In genomic region chr3:132416807-132417694, GRCh38 we compare ENCODE assay signal across 8 cellular contexts. TPM values are rescaled to one million over a fixed set of nuclear protein-coding genes. Genes with fewer than 3 reads are reported as not detected.
A peak's percentile ranks its signal among the peaks of the same experiment; 100 is the strongest.
DNase-seq lines count a peak whose midpoint lies in the region; ATAC-seq, FAIRE-seq and TF ChIP-seq lines count a peak whose summit lies in the region.

TSS of gene DNAJC13 (plus strand) at chr3:132417502. CDS start at chr3:132434551, 17,049 bp downstream.

- H3K36me3 Mint-ChIP-seq in activated CD4-positive, alpha-beta T cell treated with anti-CD3 and anti-CD28 coated beads for 36 hours (ENCODE audit: low read depth): peaks cover 6% of the 10 kb centered on the region

- H3K4me1 Mint-ChIP-seq in activated CD4-positive, alpha-beta T cell treated with anti-CD3 and anti-CD28 coated beads for 36 hours: peaks cover 37% of the 10 kb centered on the region

- peak within 1 kb of the TSS; percentile 87 for H3K4me3 Mint-ChIP-seq in activated CD4-positive, alpha-beta T cell treated with anti-CD3 and anti-CD28 coated beads for 36 hours

- no peaks in the 10 kb centered on the region for H3K27me3 ChIP-seq in BE2C

- POLR2A ChIA-PET in activated CD4-positive, alpha-beta T cell treated with anti-CD3 and anti-CD28 coated beads for 36 hours (lab: Charles Lee): interaction anchor here (0.6 kb wide), 2 partner anchors 39 to 262 kb away, joined by 3 read pairs; no protein-coding TSS in a partner anchor

- no peaks in the 10 kb centered on the region for H3K27me3 Mint-ChIP-seq in activated CD4-positive, alpha-beta T cell treated with anti-CD3 and anti-CD28 coated beads for 36 hours

- intact Hi-C loops in activated CD4-positive, alpha-beta T cell treated with anti-CD3 and anti-CD28 coated beads for 36 hours (cut with DNase I, micrococcal nuclease): loop anchor here (1.0 to 5.0 kb wide), 10 partner anchors 243 to 1670 kb away; partner anchors contain the start of genes NPHP3 (in 2 of the 2), TOPBP1 (in 2 of the 2), ASTE1 (in 1 of the 2) and CDV3 (in 1 of the 2)

- CTCF ChIA-PET in activated CD4-positive, alpha-beta T cell treated with anti-CD3 and anti-CD28 coated beads for 36 hours (lab: Charles Lee): interaction anchor here (0.6 kb wide), 2 partner anchors 74 to 303 kb away, joined by 3 read pairs; no protein-coding TSS in a partner anchor

- peak within 1 kb of the TSS; percentile 94 for H3K27ac Mint-ChIP-seq in activated CD4-positive, alpha-beta T cell treated with anti-CD3 and anti-CD28 coated beads for 36 hours

- no peaks in the 10 kb centered on the region for H3K36me3 ChIP-seq in BE2C

- ATAC-seq in HG03442 (IDR thresholded peaks at IDR 0.05; ENCODE audit: unreplicated experiment): peak; percentile 81
- ATAC-seq in activated CD4-positive, alpha-beta T cell treated with anti-CD3 and anti-CD28 coated beads for 36 hours: peak; percentile 94

- no peaks in the 10 kb centered on the region for H3K4me1 ChIP-seq in BE2C

- FAIRE-seq in GM19239 (lab: Jason Lieb, UNC): peak; percentile 81

- H3K4me3 ChIP-seq in BE2C (ENCODE audit: low read depth, low read length) (peak within 1 kb of the TSS; percentile 98), choroid plexus epithelial cell (ENCODE audit: low read depth, low read length) (peak within 1 kb of the TSS; percentile 96)

- H3K9me3 ChIP-seq in BE2C: no peaks in the 10 kb centered on the region

- no peaks in the 10 kb centered on the region for H3K9me3 Mint-ChIP-seq in activated CD4-positive, alpha-beta T cell treated with anti-CD3 and anti-CD28 coated beads for 36 hours (ENCODE audit: low read depth)

- TF ChIP-seq CTCF in BE2C (IDR thresholded peaks at IDR 0.05; ENCODE audit: low read depth, low read length) (no peak), choroid plexus epithelial cell (conservative IDR thresholded peaks at IDR 0.05; ENCODE audit: low read depth, low read length) (no peak)

- peak; percentile 95 for DNase-seq in BE2C
- DNase-seq in GM19239 (ENCODE audit: insufficient read length, low spot score): peak; percentile 68
- DNase-seq in NCI-H510A treated with DMSO at 0.1 percent for 48 hours (lab: John Stamatoyannopoulos, UW): peak; percentile 84
- DNase-seq in activated CD4-positive, alpha-beta T cell treated with anti-CD3 and anti-CD28 coated beads for 36 hours: peak; percentile 95
- DNase-seq in choroid plexus epithelial cell (ENCODE audit: low read depth): peak; percentile 97
- peak; percentile 89 for DNase-seq in kidney glomerular epithelial cell (lab: John Stamatoyannopoulos, UW)
- DNase-seq in stimulated activated CD4-positive, alpha-beta T cell treated with anti-CD3 and anti-CD28 coated beads, Interleukin-15, amount 100 ng/mL, for 48 hours (ENCODE audit: low read depth in 2 of 2): peak; percentile 84

RNA-seq across cellular contexts. Expression of gene DNAJC13, which starts in this region (rescaled TPM):
- 28.0 TPM for polyA plus RNA-seq in BE2C (2012; ENCODE audit: insufficient read depth, insufficient read length, low read depth)
- total RNA-seq in activated CD4-positive, alpha-beta T cell treated with anti-CD3 and anti-CD28 coated beads for 36 hours: 10 to 100 TPM; 29.9 to 33.5 TPM

Comparison
In these comparisons a context has a peak if more than half of its experiments do, and no peak if none do; other contexts are left out.
1. Peak in every context shown above with its lines: DNase-seq, ATAC-seq and H3K4me3 ChIP-seq.